Comparison of ENCODE assay signal across 8 cellular contexts in genomic region chr16:84144859-84145639, GRCh38. TPM values are rescaled to one million over a fixed set of nuclear protein-coding genes. Genes with fewer than 3 reads are reported as not detected.
A peak's percentile ranks its signal among the peaks of the same experiment; 100 is the strongest.
DNase-seq lines count a peak whose midpoint lies in the region; ATAC-seq and TF ChIP-seq lines count a peak whose summit lies in the region.

TSS of gene DNAAF1 (plus strand) at chr16:84145308. CDS start at chr16:84145441, 133 bp downstream.
TSS of gene HSDL1 (minus strand) at chr16:84145177. CDS start at chr16:84131321, 13,856 bp downstream.

- peak; percentile 96 for ATAC-seq in esophagus mucosa

- H3K27me3 ChIP-seq in OCI-LY3 (ENCODE audit: low read depth, low read length) (peaks cover 7% of the 10 kb centered on the region), muscle layer of duodenum (ENCODE audit: low read depth, low read length) (no peaks in the 10 kb centered on the region)

- H3K9me3 ChIP-seq in OCI-LY3 (ENCODE audit: insufficient read depth, low read length) = no peaks in the 10 kb centered on the region
- no peaks in the 10 kb centered on the region for H3K9me3 ChIP-seq in muscle layer of duodenum (ENCODE audit: control insufficient read depth in 1 of 2, low read length in 2 of 2)

- H3K27ac Mint-ChIP-seq in Calu3 (ENCODE audit: unreplicated experiment) = peak within 1 kb of the TSS; percentile 87

- H3K27me3 Mint-ChIP-seq in Calu3 (ENCODE audit: unreplicated experiment) = no peaks in the 10 kb centered on the region

- peak within 1 kb of the TSS; percentile 87 for H2AFZ ChIP-seq in OCI-LY3 (ENCODE audit: low read depth, low read length)

- no peak within 1 kb of the TSS for H3K27ac ChIP-seq in OCI-LY3 (ENCODE audit: low read length)
- no peak within 1 kb of the TSS for H3K27ac ChIP-seq in muscle layer of duodenum (ENCODE audit: low read length)

- no TSS peak for BruUV-seq in Calu3 (replicated peaks; lab: Mats Ljungman, UMichigan)

- intact Hi-C loops in Calu3 (cut with micrococcal nuclease; ENCODE audit: unreplicated experiment) = loop anchor here (1.0 kb wide), 1 partner anchor 30 kb away; no protein-coding TSS in a partner anchor

- H3K36me3 Mint-ChIP-seq in Calu3 (ENCODE audit: insufficient read depth, unreplicated experiment) = peaks cover 22% of the 10 kb centered on the region

- DNase-seq in Calu3 = peak; percentile 97
- peak; percentile 98 for DNase-seq in GM20000 (ENCODE audit: low spot score)
- peak; percentile 14 for DNase-seq in HS-5 (ENCODE audit: low read depth)
- peak; percentile 94 for DNase-seq in activated T-cell treated with anti-CD3 and anti-CD28 coated beads for 48 hours (ENCODE audit: low read depth)
- DNase-seq in stimulated activated CD8-positive, alpha-beta memory T cell treated with anti-CD3 and anti-CD28 coated beads, Interleukin-4, amount 100 ng/mL, for 48 hours = peak; percentile 97

- H3K4me3 ChIP-seq in OCI-LY3 (ENCODE audit: low read length) (peak within 1 kb of the TSS; percentile 97), muscle layer of duodenum (ENCODE audit: low read depth in 1 of 2, low read length in 2 of 2) (peak within 1 kb of the TSS; percentile 78 to 91)

- H4K20me1 ChIP-seq in OCI-LY3 (ENCODE audit: insufficient read depth, low read length) = no peaks in the 10 kb centered on the region

- TF ChIP-seq CTCF in Calu3 (IDR thresholded peaks at IDR 0.05; ENCODE audit: unreplicated experiment) (peak; percentile 72), GM20000 (IDR thresholded peaks at IDR 0.05; ENCODE audit: extremely low read depth, missing control alignments) (no peak), OCI-LY3 (IDR thresholded peaks at IDR 0.05; ENCODE audit: low read depth, low read length) (no peak)

- H3K4me1 ChIP-seq in OCI-LY3 (ENCODE audit: low read length) = no peaks in the 10 kb centered on the region
- peaks cover 0 to 11% of the 10 kb centered on the region in 2 donors for H3K4me1 ChIP-seq in muscle layer of duodenum (ENCODE audit: control insufficient read depth in 1 of 2, insufficient read depth in 2 of 2, low read length in 2 of 2)

- peak within 1 kb of the TSS; percentile 79 for H3K9ac ChIP-seq in OCI-LY3 (ENCODE audit: low read length)

- CTCF ChIA-PET in Calu3 (lab: Charles Lee) = interaction anchor here (1.0 to 1.3 kb wide), 4 partner anchors 11 to 42 kb away, joined by 4 to 6 read pairs (median 6); partner anchors contain the start of genes MBTPS1 and TAF1C

- peak within 1 kb of the TSS; percentile 95 for H3K4me3 Mint-ChIP-seq in Calu3 (ENCODE audit: low read depth, unreplicated experiment)

- peaks cover 4% of the 10 kb centered on the region; the same call in 1 of the 2 replicates for H3K79me2 ChIP-seq in OCI-LY3 (ENCODE audit: low read length)

- H3K4me1 Mint-ChIP-seq in Calu3 (ENCODE audit: low read depth, unreplicated experiment) = no peaks in the 10 kb centered on the region

- no peaks in the 10 kb centered on the region for H3K9me3 Mint-ChIP-seq in Calu3 (ENCODE audit: low read depth, unreplicated experiment)

- H3K36me3 ChIP-seq in OCI-LY3 (replicated peaks; ENCODE audit: low read depth, low read length) = no peaks in the 10 kb centered on the region
- no peaks in the 10 kb centered on the region for H3K36me3 ChIP-seq in muscle layer of duodenum (ENCODE audit: control insufficient read depth in 1 of 2, insufficient read depth in 2 of 2, low read length in 2 of 2)

- H3K4me2 ChIP-seq in OCI-LY3 (ENCODE audit: low read length) = peak within 1 kb of the TSS; percentile 92

RNA-seq across cellular contexts. Expression of gene DNAAF1, which starts in this region (rescaled TPM):
- total RNA-seq in Calu3 (2022) = 0.32 TPM in 1 of 2 replicates, not detected in the other
- 0.16 TPM for total RNA-seq in esophagus mucosa

RNA-seq across cellular contexts. Expression of gene HSDL1, which starts in this region (rescaled TPM):
- total RNA-seq in Calu3 (2022) (20.8 and 23.0 TPM in 2 replicates), esophagus mucosa (8.6 TPM)

Comparison
In these comparisons a context has a peak if more than half of its experiments do, and no peak if none do; other contexts are left out.
1. DNase-seq: peak in every context shown above with its lines; median percentile 98 in GM20000; 97 in Calu3; 97 in stimulated activated CD8-positive, alpha-beta memory T cell treated with anti-CD3 and anti-CD28 coated beads, Interleukin-4, amount 100 ng/mL, for 48 hours; 94 in activated T-cell treated with anti-CD3 and anti-CD28 coated beads for 48 hours; 14 in HS-5.